32 cellular contexts compared by ENCODE assay signal in genomic region chr20:5716953-5717352, GRCh38.
"Had no signal": no experiment of that assay in that cellular context is flagged by ENCODE, and none has a peak within 500 bp of the region (broad histone marks: within the 10 kb centered on the region; RNA-seq: fewer than 3 reads in every experiment).

No MANE protein-coding gene starts in this region.

- H3K36me3 ChIP-seq: neural progenitor cell, ovary, spleen, suprapubic skin, thoracic aorta, thyroid gland, tibial nerve, upper lobe of left lung, vagina had no signal

- H2AFZ ChIP-seq: neural progenitor cell, parathyroid adenoma had no signal

- ATAC-seq: natural killer cell; psoas muscle; right cardiac atrium; sciatic nerve; stimulated activated memory B cell treated with anti-CD40 and anti-IgM and Interleukin-4, amounts not matched to agents 10 μg/mL and 1 μg/mL and 100 μg/mL, for 72 hours; stimulated activated naive CD8-positive, alpha-beta T cell treated with anti-CD3 and anti-CD28 coated beads, Interleukin-15, amount 100 ng/mL, for 72 hours; stimulated activated naive CD8-positive, alpha-beta T cell treated with anti-CD3 and anti-CD28 coated beads, Interleukin-15, Interleukin-2, amounts not matched to agents 100 U/mL and 50 U/mL, for 24 hours had no signal

- H3K36me3 Mint-ChIP-seq: natural killer cell; neural progenitor cell; stimulated activated memory B cell treated with anti-CD40 and anti-IgM and Interleukin-4, amounts not matched to agents 10 μg/mL and 1 μg/mL and 100 μg/mL, for 72 hours had no signal

- H3K79me2 ChIP-seq: parathyroid adenoma had no signal

- H3K4me3 ChIP-seq: neural progenitor cell, ovary, psoas muscle, skin epidermis, smooth muscle cell, spleen, suprapubic skin, thoracic aorta, thyroid gland, tibial nerve, upper lobe of left lung, vagina had no signal

- DNase-seq: natural killer cell; occipital lobe; ovary; posterior cingulate gyrus; psoas muscle; right cardiac atrium; spleen; stimulated activated CD4-positive, alpha-beta T cell treated with anti-CD3 and anti-CD28 coated beads, Interleukin-12 subunit alpha, Interleukin-12 subunit beta, amount 100 ng/mL, for 4 hours; stimulated activated CD4-positive, alpha-beta T cell treated with anti-CD3 and anti-CD28 coated beads, Interleukin-1b, Interleukin-23, amount 100 ng/mL, for 48 hours; stimulated activated CD4-positive, alpha-beta T cell treated with anti-CD3 and anti-CD28 coated beads, Interleukin-4, amount 100 ng/mL, for 1 hour; stimulated activated CD4-positive, alpha-beta T cell treated with anti-CD3 and anti-CD28 coated beads, Interleukin-4, amount 100 ng/mL, for 4 hours; stimulated activated CD8-positive, alpha-beta memory T cell treated with anti-CD3 and anti-CD28 coated beads, Interleukin-4, amount 100 ng/mL, for 48 hours; stimulated activated naive CD4-positive, alpha-beta T cell; stimulated activated naive CD8-positive, alpha-beta T cell treated with anti-CD3 and anti-CD28 coated beads, Interleukin-15, amount 100 ng/mL, for 72 hours; stimulated activated naive CD8-positive, alpha-beta T cell treated with anti-CD3 and anti-CD28 coated beads, Interleukin-15, Interleukin-2, amounts not matched to agents 100 U/mL and 50 U/mL, for 24 hours; substantia nigra; thyroid gland; trophoblast cell; upper lobe of left lung had no signal

- H3K4me1 ChIP-seq: neural progenitor cell, parathyroid adenoma, tibial nerve, vagina had no signal

- H3K27ac ChIP-seq: neural progenitor cell, ovary, parathyroid adenoma, psoas muscle, skin epidermis, spleen, suprapubic skin, thoracic aorta, thyroid gland, tibial nerve, upper lobe of left lung, vagina had no signal

- H3K27ac Mint-ChIP-seq: natural killer cell; nephron; neural progenitor cell; progenitor cell of endocrine pancreas; stimulated activated memory B cell treated with anti-CD40 and anti-IgM and Interleukin-4, amounts not matched to agents 10 μg/mL and 1 μg/mL and 100 μg/mL, for 72 hours; stimulated activated naive CD8-positive, alpha-beta T cell treated with anti-CD3 and anti-CD28 coated beads, Interleukin-15, amount 100 ng/mL, for 72 hours had no signal

- H3K4me2 ChIP-seq: neural progenitor cell, smooth muscle cell had no signal

- H3K9me3 Mint-ChIP-seq: natural killer cell; stimulated activated memory B cell treated with anti-CD40 and anti-IgM and Interleukin-4, amounts not matched to agents 10 μg/mL and 1 μg/mL and 100 μg/mL, for 72 hours had no signal

- FAIRE-seq: urothelium cell line had no signal

- H3K27me3 Mint-ChIP-seq: progenitor cell of endocrine pancreas; stimulated activated naive CD8-positive, alpha-beta T cell treated with anti-CD3 and anti-CD28 coated beads, Interleukin-15, amount 100 ng/mL, for 72 hours had no signal

- H3K4me1 Mint-ChIP-seq: nephron had no signal

- H3K4me3 Mint-ChIP-seq: natural killer cell; nephron; neural progenitor cell; stimulated activated memory B cell treated with anti-CD40 and anti-IgM and Interleukin-4, amounts not matched to agents 10 μg/mL and 1 μg/mL and 100 μg/mL, for 72 hours; stimulated activated naive CD8-positive, alpha-beta T cell treated with anti-CD3 and anti-CD28 coated beads, Interleukin-15, amount 100 ng/mL, for 72 hours had no signal

- H3K9ac ChIP-seq: neural progenitor cell, parathyroid adenoma had no signal

- H3K27me3 ChIP-seq: neural progenitor cell, ovary, spleen, suprapubic skin, thyroid gland, tibial nerve, upper lobe of left lung, vagina had no signal

- H3K9me3 ChIP-seq: ovary, psoas muscle, suprapubic skin, thoracic aorta, thyroid gland, vagina had no signal
